In genomic region chr13:75202981-75203380, GRCh38 we compare ENCODE assay signal across 18 cellular contexts.
"Had no signal": no experiment of that assay in that cellular context is flagged by ENCODE, and none has a peak within 500 bp of the region (broad histone marks: within the 10 kb centered on the region; RNA-seq: fewer than 3 reads in every experiment).

No MANE protein-coding gene starts in this region.

- H3K4me3 ChIP-seq: SJSA1, SK-N-MC had no signal

- DNase-seq: KBM-7, NCI-H1092 treated with DMSO at 0.1 percent for 48 hours, NCI-H1436, NCI-H187, NCI-H2029, NCI-H2081 treated with DMSO at 0.1 percent for 48 hours, NCI-H2171, NCI-H226, NCI-H446, NCI-H510A, NCI-H524 treated with DMSO at 0.1 percent for 48 hours, NCI-H69, NCI-H774, Right ventricle myocardium superior, RPMI8226, SIG-M5 had no signal
